In genomic region chr19:33798701-33799111, GRCh38 we compare ENCODE assay signal across 10 cellular contexts. TPM values are rescaled to one million over a fixed set of nuclear protein-coding genes. Genes with fewer than 3 reads are reported as not detected.
DNase-seq lines count a peak whose midpoint lies in the region; ATAC-seq and TF ChIP-seq lines count a peak whose summit lies in the region.
"Had no signal": no experiment of that assay in that cellular context is flagged by ENCODE, and none has a peak within 500 bp of the region (broad histone marks: within the 10 kb centered on the region; RNA-seq: fewer than 3 reads in every experiment).

No MANE protein-coding gene starts in this region.

- H3K27ac Mint-ChIP-seq in CD4-positive, CD25-positive, alpha-beta regulatory T cell: no peak overlapping the region
- peak overlapping the region; percentile 92 for H3K27ac Mint-ChIP-seq in WTC11

- H3K36me3 ChIP-seq in CD4-positive, CD25-positive, alpha-beta regulatory T cell (ENCODE audit: control insufficient read depth, insufficient read depth, low read length): no peaks in the 10 kb centered on the region
- peaks cover 5% of the 10 kb centered on the region for H3K36me3 ChIP-seq in osteoblast (ENCODE audit: insufficient read depth, low read length)

- CTCF ChIA-PET in WTC11 (lab: Charles Lee): interaction anchor here (1.4 to 4.2 kb wide), 4 partner anchors 15 to 298 kb away, joined by 5 to 43 read pairs (median 8); no protein-coding TSS in a partner anchor

- no peaks in the 10 kb centered on the region for H3K79me2 ChIP-seq in osteoblast (ENCODE audit: insufficient read depth, low read length)

- peaks cover 3% of the 10 kb centered on the region for H4K20me1 ChIP-seq in osteoblast (ENCODE audit: insufficient read depth, low read length)

- H3K27me3 Mint-ChIP-seq in CD4-positive, CD25-positive, alpha-beta regulatory T cell: peaks cover 29% of the 10 kb centered on the region
- no peaks in the 10 kb centered on the region for H3K27me3 Mint-ChIP-seq in WTC11 (ENCODE audit: low read depth)

- DNase-seq in CD4-positive, CD25-positive, alpha-beta regulatory T cell: no peak
- DNase-seq in WTC11 (ENCODE audit: low spot score): no peak
- DNase-seq in fibroblast of villous mesenchyme (ENCODE audit: low read depth): peak; percentile 58
- peak; percentile 92 for DNase-seq in osteoblast (ENCODE audit: insufficient read length, low spot score, missing footprints)
- DNase-seq in activated effector memory CD4-positive, alpha-beta T cell treated with Interleukin-2 at 50 U/mL for 16 hours: no peak
- no peak for DNase-seq in activated CD4-positive, alpha-beta T cell treated with anti-CD3 and anti-CD28 coated beads, Interleukin-2, amount 50 U/mL, for 1 hour
- no peak for DNase-seq in DMS 273 treated with DMSO at 0.1 percent for 48 hours (lab: John Stamatoyannopoulos, UW)
- DNase-seq: amniotic stem cell, small intestine had no signal

- no peak overlapping the region for H3K27ac ChIP-seq in CD4-positive, CD25-positive, alpha-beta regulatory T cell (ENCODE audit: insufficient read depth, low read length, poor library complexity, severe bottlenecking)
- H3K27ac ChIP-seq in osteoblast (ENCODE audit: low read depth, low read length): no peak overlapping the region

- no peak for ATAC-seq in CD4-positive, CD25-positive, alpha-beta regulatory T cell (ENCODE audit: low read depth in 2 of 2)
- ATAC-seq in WTC11: no peak
- no peak for ATAC-seq in HG03571 (IDR thresholded peaks at IDR 0.05; ENCODE audit: unreplicated experiment)

- peak overlapping the region in 3 of 4 donors; percentile 55 to 63 (median 63) for H3K4me3 Mint-ChIP-seq in CD4-positive, CD25-positive, alpha-beta regulatory T cell
- peak overlapping the region; percentile 87 for H3K4me3 Mint-ChIP-seq in WTC11

- no peak overlapping the region for H3K4me3 ChIP-seq in CD4-positive, CD25-positive, alpha-beta regulatory T cell (ENCODE audit: low read depth, low read length)
- H3K4me3 ChIP-seq in fibroblast of villous mesenchyme (ENCODE audit: low read depth, low read length): peak overlapping the region; percentile 78
- peak overlapping the region; percentile 76 for H3K4me3 ChIP-seq in osteoblast (ENCODE audit: insufficient read depth, low read length)

- peaks cover 13% of the 10 kb centered on the region for H3K4me1 ChIP-seq in CD4-positive, CD25-positive, alpha-beta regulatory T cell (ENCODE audit: control insufficient read depth, insufficient read depth, low read length, poor library complexity, severe bottlenecking)
- H3K4me1 ChIP-seq in osteoblast (ENCODE audit: insufficient read depth, low read length): peaks cover 8% of the 10 kb centered on the region

- POLR2A ChIA-PET in WTC11 (lab: Charles Lee): interaction anchor here (0.8 to 3.6 kb wide), 6 partner anchors 20 to 347 kb away, joined by 3 to 22 read pairs (median 3); no protein-coding TSS in a partner anchor

- H3K4me2 ChIP-seq in osteoblast (ENCODE audit: insufficient read depth, low read length): peak overlapping the region; percentile 82

- no peaks in the 10 kb centered on the region for H3K9me3 ChIP-seq in CD4-positive, CD25-positive, alpha-beta regulatory T cell (ENCODE audit: control insufficient read depth in 2 of 2, low read length in 2 of 2)
- H3K9me3 ChIP-seq in osteoblast (ENCODE audit: low read depth, low read length): no peaks in the 10 kb centered on the region

- peak overlapping the region; percentile 11 for H2AFZ ChIP-seq in osteoblast (ENCODE audit: low read length)

- H3K4me1 Mint-ChIP-seq in CD4-positive, CD25-positive, alpha-beta regulatory T cell: peaks cover 0 to 7% (median 4%) of the 10 kb centered on the region in 4 donors
- H3K4me1 Mint-ChIP-seq in WTC11: peaks cover 29% of the 10 kb centered on the region

- H3K36me3 Mint-ChIP-seq in CD4-positive, CD25-positive, alpha-beta regulatory T cell: no peaks in the 10 kb centered on the region
- H3K36me3 Mint-ChIP-seq in WTC11: peaks cover 19% of the 10 kb centered on the region

- TF ChIP-seq CTCF in WTC11 (IDR thresholded peaks at IDR 0.05): no peak
- TF ChIP-seq CTCF in fibroblast of villous mesenchyme (IDR thresholded peaks at IDR 0.05; ENCODE audit: insufficient read depth, low read depth, low read length): no peak
- no peak for TF ChIP-seq CTCF in osteoblast (IDR thresholded peaks at IDR 0.05; ENCODE audit: extremely low read depth, low read depth, low read length)

- H3K9me3 Mint-ChIP-seq in CD4-positive, CD25-positive, alpha-beta regulatory T cell: peaks cover 0 to 2% (median 0%) of the 10 kb centered on the region in 7 donors
- H3K9me3 Mint-ChIP-seq in WTC11: no peaks in the 10 kb centered on the region

- H3K27me3 ChIP-seq in CD4-positive, CD25-positive, alpha-beta regulatory T cell (ENCODE audit: control insufficient read depth, insufficient read depth, low read length): peaks cover 11% of the 10 kb centered on the region
- no peaks in the 10 kb centered on the region for H3K27me3 ChIP-seq in osteoblast (ENCODE audit: insufficient read depth, low read length)

TF ChIP-seq in WTC11, 78 proteins besides CTCF, POLR2A, EP300 and RAD21 (continues in another document):
- TF ChIP-seq OVOL2 (CRISPR knock-in tag; IDR thresholded peaks at IDR 0.05; ENCODE audit: borderline replicate concordance) (no peak), PRDM15 (CRISPR knock-in tag; IDR thresholded peaks at IDR 0.05) (peak; percentile 4; the same call in 1 of the 2 replicates), HMGXB4 (CRISPR knock-in tag; IDR thresholded peaks at IDR 0.05) (no peak), ZNF219 (CRISPR knock-in tag; IDR thresholded peaks at IDR 0.05; ENCODE audit: borderline replicate concordance) (no peak)
- TF ChIP-seq, protein P1, sequence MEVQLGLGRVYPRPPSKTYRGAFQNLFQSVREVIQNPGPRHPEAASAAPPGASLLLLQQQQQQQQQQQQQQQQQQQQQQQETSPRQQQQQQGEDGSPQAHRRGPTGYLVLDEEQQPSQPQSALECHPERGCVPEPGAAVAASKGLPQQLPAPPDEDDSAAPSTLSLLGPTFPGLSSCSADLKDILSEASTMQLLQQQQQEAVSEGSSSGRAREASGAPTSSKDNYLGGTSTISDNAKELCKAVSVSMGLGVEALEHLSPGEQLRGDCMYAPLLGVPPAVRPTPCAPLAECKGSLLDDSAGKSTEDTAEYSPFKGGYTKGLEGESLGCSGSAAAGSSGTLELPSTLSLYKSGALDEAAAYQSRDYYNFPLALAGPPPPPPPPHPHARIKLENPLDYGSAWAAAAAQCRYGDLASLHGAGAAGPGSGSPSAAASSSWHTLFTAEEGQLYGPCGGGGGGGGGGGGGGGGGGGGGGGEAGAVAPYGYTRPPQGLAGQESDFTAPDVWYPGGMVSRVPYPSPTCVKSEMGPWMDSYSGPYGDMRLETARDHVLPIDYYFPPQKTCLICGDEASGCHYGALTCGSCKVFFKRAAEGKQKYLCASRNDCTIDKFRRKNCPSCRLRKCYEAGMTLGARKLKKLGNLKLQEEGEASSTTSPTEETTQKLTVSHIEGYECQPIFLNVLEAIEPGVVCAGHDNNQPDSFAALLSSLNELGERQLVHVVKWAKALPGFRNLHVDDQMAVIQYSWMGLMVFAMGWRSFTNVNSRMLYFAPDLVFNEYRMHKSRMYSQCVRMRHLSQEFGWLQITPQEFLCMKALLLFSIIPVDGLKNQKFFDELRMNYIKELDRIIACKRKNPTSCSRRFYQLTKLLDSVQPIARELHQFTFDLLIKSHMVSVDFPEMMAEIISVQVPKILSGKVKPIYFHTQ (CRISPR knock-in tag; IDR thresholded peaks at IDR 0.05): no peak

RNA-seq across cellular contexts. Expression of gene KCTD15, which starts 2.0 kb away (rescaled TPM):
- total RNA-seq in CD4-positive, CD25-positive, alpha-beta regulatory T cell: 1.3 TPM
- under 1 TPM in 3 of 4 donors, not detected in 1; 0.28 to 0.88 (median 0.55) TPM for polyA plus RNA-seq in CD4-positive, CD25-positive, alpha-beta regulatory T cell
- 32.7 to 41.5 TPM (median 35.5 TPM) in 3 replicates for total RNA-seq in WTC11 (2021)
- total RNA-seq in fibroblast of villous mesenchyme: 13.0 and 18.0 TPM in 2 replicates
- 39.5 and 55.7 TPM in 2 replicates for total RNA-seq in osteoblast

Comparison
In these comparisons a context has a peak if more than half of its experiments do, and no peak if none do; other contexts are left out.
1. DNase-seq: peak in fibroblast of villous mesenchyme (single experiment) and osteoblast (single experiment); none in CD4-positive, CD25-positive, alpha-beta regulatory T cell (0 of 3), WTC11 (single experiment), activated effector memory CD4-positive, alpha-beta T cell treated with Interleukin-2 at 50 U/mL for 16 hours (single experiment), activated CD4-positive, alpha-beta T cell treated with anti-CD3 and anti-CD28 coated beads, Interleukin-2, amount 50 U/mL, for 1 hour (single experiment) and DMS 273 treated with DMSO at 0.1 percent for 48 hours (single experiment).